In genomic region chr2:157492189-157492773, GRCh38 we compare ENCODE assay signal across 8 cellular contexts. TPM values are rescaled to one million over a fixed set of nuclear protein-coding genes. Genes with fewer than 3 reads are reported as not detected.
A peak's percentile ranks its signal among the peaks of the same experiment; 100 is the strongest.
DNase-seq lines count a peak whose midpoint lies in the region; ATAC-seq and TF ChIP-seq lines count a peak whose summit lies in the region.

No MANE protein-coding gene starts in this region.

- no TSS peak for BruUV-seq in Calu3 (replicated peaks; lab: Mats Ljungman, UMichigan)

- no peaks in the 10 kb centered on the region for H3K27me3 ChIP-seq in endodermal cell (ENCODE audit: control insufficient read depth, insufficient read depth, low read length, poor library complexity, severe bottlenecking)

- intact Hi-C loops in Calu3 (cut with micrococcal nuclease; ENCODE audit: unreplicated experiment) = loop anchor here (1.0 to 10.0 kb wide), 2 partner anchors 253 to 518 kb away; no protein-coding TSS in a partner anchor

- H3K27ac Mint-ChIP-seq in Calu3 (ENCODE audit: unreplicated experiment) = no peak overlapping the region
- H3K27ac Mint-ChIP-seq in endodermal cell = no peak overlapping the region
- H3K27ac Mint-ChIP-seq in stimulated activated effector memory CD8-positive, alpha-beta T cell treated with anti-CD3 and anti-CD28 coated beads, Interleukin-12 subunit alpha, Interleukin-12 subunit beta, amount 100 ng/mL, for 72 hours = no peak overlapping the region

- 16 to 33% methylated on average over 2 to 5 of the region's 5 CpGs for whole genome bisulfite sequencing in endodermal cell (ENCODE audit: insufficient coverage in 1 of 2, insufficient read length in 1 of 2), 2 experiments

- ATAC-seq in GM19438 (IDR thresholded peaks at IDR 0.05; ENCODE audit: low read depth, unreplicated experiment) (peak; percentile 99), HG03442 (IDR thresholded peaks at IDR 0.05; ENCODE audit: unreplicated experiment) (peak; percentile 96)
- ATAC-seq in stimulated activated effector memory CD8-positive, alpha-beta T cell treated with anti-CD3 and anti-CD28 coated beads, Interleukin-12 subunit alpha, Interleukin-12 subunit beta, amount 100 ng/mL, for 72 hours = peak; percentile 91

- CTCF ChIA-PET in Calu3 (lab: Charles Lee) = interaction anchor here (0.6 to 1.5 kb wide), 5 partner anchors 105 to 1350 kb away, joined by 3 to 5 read pairs (median 3); no protein-coding TSS in a partner anchor

- peak; percentile 76 for DNase-seq in Calu3
- peak; percentile 66 for DNase-seq in NCI-H774 (lab: John Stamatoyannopoulos, UW)
- DNase-seq in activated CD8-positive, alpha-beta memory T cell treated with anti-CD3 and anti-CD28 coated beads for 4 hours (ENCODE audit: low read depth in 2 of 2) = peak; percentile 49 to 60
- peak; percentile 90 for DNase-seq in endodermal cell
- peak; percentile 58 for DNase-seq in mucosa of gallbladder (ENCODE audit: low spot score)
- DNase-seq in stimulated activated effector memory CD8-positive, alpha-beta T cell treated with anti-CD3 and anti-CD28 coated beads, Interleukin-12 subunit alpha, Interleukin-12 subunit beta, amount 100 ng/mL, for 72 hours (ENCODE audit: low spot score in 2 of 2) = peak; percentile 45 to 75

- H3K36me3 Mint-ChIP-seq in Calu3 (ENCODE audit: insufficient read depth, unreplicated experiment) = no peaks in the 10 kb centered on the region
- no peaks in the 10 kb centered on the region for H3K36me3 Mint-ChIP-seq in endodermal cell (ENCODE audit: low read depth)
- no peaks in the 10 kb centered on the region for H3K36me3 Mint-ChIP-seq in stimulated activated effector memory CD8-positive, alpha-beta T cell treated with anti-CD3 and anti-CD28 coated beads, Interleukin-12 subunit alpha, Interleukin-12 subunit beta, amount 100 ng/mL, for 72 hours

- no peak overlapping the region for H3K27ac ChIP-seq in endodermal cell (ENCODE audit: low read depth, low read length)

- H3K36me3 ChIP-seq in endodermal cell (ENCODE audit: control insufficient read depth, insufficient read depth, low read length) = no peaks in the 10 kb centered on the region

- no peaks in the 10 kb centered on the region for H3K4me1 ChIP-seq in endodermal cell (ENCODE audit: control insufficient read depth, insufficient read depth, low read length)

- no peaks in the 10 kb centered on the region for H3K9me3 ChIP-seq in endodermal cell (ENCODE audit: control insufficient read depth, low read length)

- peaks cover 13% of the 10 kb centered on the region for H3K27me3 Mint-ChIP-seq in Calu3 (ENCODE audit: unreplicated experiment)
- peaks cover 3% of the 10 kb centered on the region for H3K27me3 Mint-ChIP-seq in endodermal cell (ENCODE audit: insufficient read depth)

- H3K9me3 Mint-ChIP-seq in Calu3 (ENCODE audit: low read depth, unreplicated experiment) (no peaks in the 10 kb centered on the region), endodermal cell (no peaks in the 10 kb centered on the region)
- H3K9me3 Mint-ChIP-seq in stimulated activated effector memory CD8-positive, alpha-beta T cell treated with anti-CD3 and anti-CD28 coated beads, Interleukin-12 subunit alpha, Interleukin-12 subunit beta, amount 100 ng/mL, for 72 hours = no peaks in the 10 kb centered on the region

- H3K4me3 Mint-ChIP-seq in Calu3 (ENCODE audit: low read depth, unreplicated experiment) (no peak overlapping the region), endodermal cell (no peak overlapping the region)
- no peak overlapping the region for H3K4me3 Mint-ChIP-seq in stimulated activated effector memory CD8-positive, alpha-beta T cell treated with anti-CD3 and anti-CD28 coated beads, Interleukin-12 subunit alpha, Interleukin-12 subunit beta, amount 100 ng/mL, for 72 hours

- peaks cover 27% of the 10 kb centered on the region for H3K4me1 Mint-ChIP-seq in Calu3 (ENCODE audit: low read depth, unreplicated experiment)
- H3K4me1 Mint-ChIP-seq in endodermal cell = peaks cover 5% of the 10 kb centered on the region
- H3K4me1 Mint-ChIP-seq in stimulated activated effector memory CD8-positive, alpha-beta T cell treated with anti-CD3 and anti-CD28 coated beads, Interleukin-12 subunit alpha, Interleukin-12 subunit beta, amount 100 ng/mL, for 72 hours = peaks cover 30% of the 10 kb centered on the region

- H3K9ac ChIP-seq in endodermal cell (ENCODE audit: extremely low read depth, low read length, poor library complexity, severe bottlenecking) = no peak overlapping the region

- TF ChIP-seq CTCF in Calu3 (IDR thresholded peaks at IDR 0.05; ENCODE audit: unreplicated experiment) (peak; percentile 49), endodermal cell (conservative IDR thresholded peaks at IDR 0.05) (peak; percentile 92)

- no peak overlapping the region for H3K4me3 ChIP-seq in endodermal cell (ENCODE audit: low read length)

RNA-seq across cellular contexts. Expression of gene CYTIP, which starts 48.4 kb away (rescaled TPM):
- total RNA-seq in Calu3 (2022) (not detected in 2 replicates), endodermal cell (under 1 TPM in 1 of 2 donors, not detected in 1; 0.31 TPM), mucosa of gallbladder (10.7 TPM)
- polyA plus RNA-seq in endodermal cell (2013, experiment 1 of 2) = not detected
- polyA plus RNA-seq in endodermal cell (2013, experiment 2 of 2) = not detected
